24 cellular contexts compared by ENCODE assay signal in genomic region chr14:33568935-33569579, GRCh38.
DNase-seq lines count a peak whose midpoint lies in the region; TF ChIP-seq lines count a peak whose summit lies in the region.
"Had no signal": no experiment of that assay in that cellular context is flagged by ENCODE, and none has a peak within 500 bp of the region (broad histone marks: within the 10 kb centered on the region; RNA-seq: fewer than 3 reads in every experiment).

No MANE protein-coding gene starts in this region.

- H4K20me1 ChIP-seq in fibroblast of lung (ENCODE audit: control insufficient read depth, extremely low read depth, insufficient read depth, low read length) = no peaks in the 10 kb centered on the region
- H4K20me1 ChIP-seq in OCI-LY7 (ENCODE audit: insufficient read depth, low read length) = no peaks in the 10 kb centered on the region; the same call in 1 of the 2 replicates

- DNase-seq in NCI-H226 (peak; percentile 36), astrocyte of the spinal cord (ENCODE audit: low read depth, low spot score) (peak; percentile 56), fibroblast of lung (ENCODE audit: low read depth in 2 of 2) (peak; percentile 20 to 65), superior temporal gyrus (ENCODE audit: extremely low spot score) (peak; percentile 30), OCI-LY7 (ENCODE audit: low spot score) (no peak), NOMO-1 treated with dmso at 0.1 percent for 144 hours (lab: John Stamatoyannopoulos, UW; ENCODE audit: unreplicated experiment) (no peak), NK-92 (lab: John Stamatoyannopoulos, UW; ENCODE audit: unreplicated experiment) (no peak)
- DNase-seq: activated naive CD4-positive, alpha-beta T cell treated with anti-CD3 and anti-CD28 coated beads for 36 hours; activated T-cell treated with anti-CD3 and anti-CD28 coated beads, Interleukin-2, amount 50 U/mL, for 48 hours; anterior cingulate cortex; CD4-positive, alpha-beta memory T cell; DMS 273 treated with DMSO at 0.1 percent for 48 hours; endodermal cell; GDM1; KBM-7; left ventricle myocardium inferior; mucosa of descending colon; MV-4-11; NCI-H1694; NCI-H69; posterior cingulate gyrus; SHP77; testis had no signal

- H3K36me3 ChIP-seq in fibroblast of lung (ENCODE audit: control insufficient read depth, insufficient read depth, low read length) (no peaks in the 10 kb centered on the region), OCI-LY7 (ENCODE audit: insufficient read depth, low read length) (no peaks in the 10 kb centered on the region)
- H3K36me3 ChIP-seq: HAP-1, left ventricle myocardium inferior had no signal

- H3K4me3 ChIP-seq in astrocyte of the spinal cord (ENCODE audit: low read depth, low read length) (no peak overlapping the region), fibroblast of lung (replicated peaks in 1 of 4; ENCODE audit: control extremely low read depth in 1 of 4, insufficient read depth in 1 of 4, low read depth in 3 of 4, low read length in 4 of 4) (no peak overlapping the region), OCI-LY7 (ENCODE audit: low read depth, low read length, poor library complexity, severe bottlenecking) (no peak overlapping the region)
- H3K4me3 ChIP-seq: HAP-1, left ventricle myocardium inferior, mucosa of descending colon, testis had no signal

- no TSS peak for BruUV-seq in OCI-LY7 (replicated peaks; lab: Mats Ljungman, UMichigan)

- POLR2A ChIA-PET in OCI-LY7 (lab: Charles Lee) = no interaction called here

- TF ChIP-seq CTCF in astrocyte of the spinal cord (IDR thresholded peaks at IDR 0.05; ENCODE audit: low read depth, low read length) (no peak), fibroblast of lung (conservative IDR thresholded peaks at IDR 0.05 in 1 of 2, IDR thresholded peaks at IDR 0.05 in 1 of 2; ENCODE audit: low read depth in 1 of 2, low read length in 2 of 2) (no peak), OCI-LY7 (conservative IDR thresholded peaks at IDR 0.05; ENCODE audit: low read length) (no peak)

- in situ Hi-C loops in astrocyte of the spinal cord (cut with HindIII; ENCODE audit: low sequenced_read_pairs) = no loop called here

- intact Hi-C loops in OCI-LY7 (cut with micrococcal nuclease; ENCODE audit: unreplicated experiment) = no loop called here

- H3K79me2 ChIP-seq in fibroblast of lung (ENCODE audit: control insufficient read depth, insufficient read depth, low read length) = no peaks in the 10 kb centered on the region
- H3K79me2 ChIP-seq in OCI-LY7 (ENCODE audit: insufficient read depth, low read depth, low read length) = no peaks in the 10 kb centered on the region

- H3K27ac ChIP-seq in fibroblast of lung (ENCODE audit: insufficient read depth, low read length) (no peak overlapping the region), OCI-LY7 (ENCODE audit: low read depth, low read length, poor library complexity, severe bottlenecking) (no peak overlapping the region)
- H3K27ac ChIP-seq: left ventricle myocardium inferior, testis had no signal

- CTCF ChIA-PET in OCI-LY7 (lab: Charles Lee; ENCODE audit: unreplicated experiment) = no interaction called here

- no peak overlapping the region for H3K9ac ChIP-seq in fibroblast of lung (ENCODE audit: insufficient read depth, low read length)

- H3K9me3 ChIP-seq in fibroblast of lung (ENCODE audit: control insufficient read depth, insufficient read depth, low read depth, low read length) (no peaks in the 10 kb centered on the region), OCI-LY7 (ENCODE audit: low read length) (no peaks in the 10 kb centered on the region)
- H3K9me3 ChIP-seq: HAP-1, left ventricle myocardium inferior, mucosa of descending colon, testis had no signal

- H3K27me3 ChIP-seq in fibroblast of lung (ENCODE audit: control insufficient read depth, insufficient read depth, low read length) = no peaks in the 10 kb centered on the region
- H3K27me3 ChIP-seq: testis had no signal

- H2AFZ ChIP-seq in fibroblast of lung (ENCODE audit: low read length) (no peak overlapping the region), OCI-LY7 (ENCODE audit: low read length) (no peak overlapping the region)

- H3K4me2 ChIP-seq in fibroblast of lung (ENCODE audit: extremely low read depth, insufficient read depth, low read length) (no peak overlapping the region), OCI-LY7 (ENCODE audit: low read length) (no peak overlapping the region)

- H3K4me1 ChIP-seq in fibroblast of lung (ENCODE audit: control insufficient read depth, extremely low read depth, insufficient read depth, low read length) (no peaks in the 10 kb centered on the region), OCI-LY7 (ENCODE audit: insufficient read depth, low read length, poor library complexity, severe bottlenecking) (no peaks in the 10 kb centered on the region)
- H3K4me1 ChIP-seq: testis had no signal

- H3K9me2 ChIP-seq in OCI-LY7 (ENCODE audit: insufficient read depth, low read length) = no peaks in the 10 kb centered on the region

Comparison
In these comparisons a context has a peak if more than half of its experiments do, and no peak if none do; other contexts are left out.
1. DNase-seq: peak in NCI-H226 (single experiment), astrocyte of the spinal cord (single experiment), fibroblast of lung (2 of 2) and superior temporal gyrus (single experiment); none in OCI-LY7 (single experiment), NOMO-1 treated with dmso at 0.1 percent for 144 hours (single experiment) and NK-92 (single experiment).